In the genomic region with DNA sequence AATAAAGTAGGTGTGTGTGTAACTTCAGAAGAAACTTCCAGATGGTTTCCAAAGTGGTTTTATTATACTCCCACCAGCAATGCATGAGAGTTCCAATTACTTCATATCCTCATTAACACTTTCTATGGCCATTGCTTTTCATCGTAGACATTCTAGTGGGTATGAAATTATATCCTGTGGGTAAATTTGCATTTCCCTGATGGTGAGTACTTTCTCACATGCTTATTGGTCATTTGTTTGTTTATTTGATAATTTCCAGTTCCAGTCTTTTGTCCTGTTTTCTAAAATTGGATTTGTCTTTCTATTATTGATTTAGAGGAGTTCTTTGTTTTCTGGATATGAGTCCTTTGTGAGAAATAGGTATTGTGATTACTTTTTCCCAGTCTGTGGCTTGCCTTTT, we compare ENCODE assay signal across 1 cellular context.
TF ChIP-seq lines count a peak whose summit lies in the region.

No MANE protein-coding gene starts in this region.

TF ChIP-seq in GM12878, 131 proteins besides CTCF, POLR2A, EP300 and RAD21 (continued from another document and continues in another):
- TF ChIP-seq, protein P1, sequence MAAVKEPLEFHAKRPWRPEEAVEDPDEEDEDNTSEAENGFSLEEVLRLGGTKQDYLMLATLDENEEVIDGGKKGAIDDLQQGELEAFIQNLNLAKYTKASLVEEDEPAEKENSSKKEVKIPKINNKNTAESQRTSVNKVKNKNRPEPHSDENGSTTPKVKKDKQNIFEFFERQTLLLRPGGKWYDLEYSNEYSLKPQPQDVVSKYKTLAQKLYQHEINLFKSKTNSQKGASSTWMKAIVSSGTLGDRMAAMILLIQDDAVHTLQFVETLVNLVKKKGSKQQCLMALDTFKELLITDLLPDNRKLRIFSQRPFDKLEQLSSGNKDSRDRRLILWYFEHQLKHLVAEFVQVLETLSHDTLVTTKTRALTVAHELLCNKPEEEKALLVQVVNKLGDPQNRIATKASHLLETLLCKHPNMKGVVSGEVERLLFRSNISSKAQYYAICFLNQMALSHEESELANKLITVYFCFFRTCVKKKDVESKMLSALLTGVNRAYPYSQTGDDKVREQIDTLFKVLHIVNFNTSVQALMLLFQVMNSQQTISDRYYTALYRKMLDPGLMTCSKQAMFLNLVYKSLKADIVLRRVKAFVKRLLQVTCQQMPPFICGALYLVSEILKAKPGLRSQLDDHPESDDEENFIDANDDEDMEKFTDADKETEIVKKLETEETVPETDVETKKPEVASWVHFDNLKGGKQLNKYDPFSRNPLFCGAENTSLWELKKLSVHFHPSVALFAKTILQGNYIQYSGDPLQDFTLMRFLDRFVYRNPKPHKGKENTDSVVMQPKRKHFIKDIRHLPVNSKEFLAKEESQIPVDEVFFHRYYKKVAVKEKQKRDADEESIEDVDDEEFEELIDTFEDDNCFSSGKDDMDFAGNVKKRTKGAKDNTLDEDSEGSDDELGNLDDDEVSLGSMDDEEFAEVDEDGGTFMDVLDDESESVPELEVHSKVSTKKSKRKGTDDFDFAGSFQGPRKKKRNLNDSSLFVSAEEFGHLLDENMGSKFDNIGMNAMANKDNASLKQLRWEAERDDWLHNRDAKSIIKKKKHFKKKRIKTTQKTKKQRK (IDR thresholded peaks at IDR 0.05; ENCODE audit: low read depth, low read length), result no peak
- TF ChIP-seq ZNF24 (IDR thresholded peaks at IDR 0.05), result no peak
- no peak for TF ChIP-seq CHD2 (IDR thresholded peaks at IDR 0.05; ENCODE audit: borderline replicate concordance, low read depth, low read length)
- TF ChIP-seq, protein P2, sequence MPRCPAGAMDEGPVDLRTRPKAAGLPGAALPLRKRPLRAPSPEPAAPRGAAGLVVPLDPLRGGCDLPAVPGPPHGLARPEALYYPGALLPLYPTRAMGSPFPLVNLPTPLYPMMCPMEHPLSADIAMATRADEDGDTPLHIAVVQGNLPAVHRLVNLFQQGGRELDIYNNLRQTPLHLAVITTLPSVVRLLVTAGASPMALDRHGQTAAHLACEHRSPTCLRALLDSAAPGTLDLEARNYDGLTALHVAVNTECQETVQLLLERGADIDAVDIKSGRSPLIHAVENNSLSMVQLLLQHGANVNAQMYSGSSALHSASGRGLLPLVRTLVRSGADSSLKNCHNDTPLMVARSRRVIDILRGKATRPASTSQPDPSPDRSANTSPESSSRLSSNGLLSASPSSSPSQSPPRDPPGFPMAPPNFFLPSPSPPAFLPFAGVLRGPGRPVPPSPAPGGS (IDR thresholded peaks at IDR 0.05; ENCODE audit: borderline replicate concordance, insufficient read depth, low read depth, low read length, poor library complexity, severe bottlenecking), result no peak
- TF ChIP-seq IKZF2 (IDR thresholded peaks at IDR 0.05), result peak; percentile 73 to 77
- no peak for TF ChIP-seq ZBED1 (IDR thresholded peaks at IDR 0.05; ENCODE audit: borderline replicate concordance)
- no peak for TF ChIP-seq CEBPB (IDR thresholded peaks at IDR 0.05; ENCODE audit: borderline replicate concordance in 1 of 2, low read depth in 2 of 2, low read length in 2 of 2)
- TF ChIP-seq, protein P3, sequence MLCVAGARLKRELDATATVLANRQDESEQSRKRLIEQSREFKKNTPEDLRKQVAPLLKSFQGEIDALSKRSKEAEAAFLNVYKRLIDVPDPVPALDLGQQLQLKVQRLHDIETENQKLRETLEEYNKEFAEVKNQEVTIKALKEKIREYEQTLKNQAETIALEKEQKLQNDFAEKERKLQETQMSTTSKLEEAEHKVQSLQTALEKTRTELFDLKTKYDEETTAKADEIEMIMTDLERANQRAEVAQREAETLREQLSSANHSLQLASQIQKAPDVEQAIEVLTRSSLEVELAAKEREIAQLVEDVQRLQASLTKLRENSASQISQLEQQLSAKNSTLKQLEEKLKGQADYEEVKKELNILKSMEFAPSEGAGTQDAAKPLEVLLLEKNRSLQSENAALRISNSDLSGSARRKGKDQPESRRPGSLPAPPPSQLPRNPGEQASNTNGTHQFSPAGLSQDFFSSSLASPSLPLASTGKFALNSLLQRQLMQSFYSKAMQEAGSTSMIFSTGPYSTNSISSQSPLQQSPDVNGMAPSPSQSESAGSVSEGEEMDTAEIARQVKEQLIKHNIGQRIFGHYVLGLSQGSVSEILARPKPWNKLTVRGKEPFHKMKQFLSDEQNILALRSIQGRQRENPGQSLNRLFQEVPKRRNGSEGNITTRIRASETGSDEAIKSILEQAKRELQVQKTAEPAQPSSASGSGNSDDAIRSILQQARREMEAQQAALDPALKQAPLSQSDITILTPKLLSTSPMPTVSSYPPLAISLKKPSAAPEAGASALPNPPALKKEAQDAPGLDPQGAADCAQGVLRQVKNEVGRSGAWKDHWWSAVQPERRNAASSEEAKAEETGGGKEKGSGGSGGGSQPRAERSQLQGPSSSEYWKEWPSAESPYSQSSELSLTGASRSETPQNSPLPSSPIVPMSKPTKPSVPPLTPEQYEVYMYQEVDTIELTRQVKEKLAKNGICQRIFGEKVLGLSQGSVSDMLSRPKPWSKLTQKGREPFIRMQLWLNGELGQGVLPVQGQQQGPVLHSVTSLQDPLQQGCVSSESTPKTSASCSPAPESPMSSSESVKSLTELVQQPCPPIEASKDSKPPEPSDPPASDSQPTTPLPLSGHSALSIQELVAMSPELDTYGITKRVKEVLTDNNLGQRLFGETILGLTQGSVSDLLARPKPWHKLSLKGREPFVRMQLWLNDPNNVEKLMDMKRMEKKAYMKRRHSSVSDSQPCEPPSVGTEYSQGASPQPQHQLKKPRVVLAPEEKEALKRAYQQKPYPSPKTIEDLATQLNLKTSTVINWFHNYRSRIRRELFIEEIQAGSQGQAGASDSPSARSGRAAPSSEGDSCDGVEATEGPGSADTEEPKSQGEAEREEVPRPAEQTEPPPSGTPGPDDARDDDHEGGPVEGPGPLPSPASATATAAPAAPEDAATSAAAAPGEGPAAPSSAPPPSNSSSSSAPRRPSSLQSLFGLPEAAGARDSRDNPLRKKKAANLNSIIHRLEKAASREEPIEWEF (IDR thresholded peaks at IDR 0.05; ENCODE audit: insufficient replicate concordance, low read depth, low read length), result peak; percentile 56
- TF ChIP-seq, protein P4, sequence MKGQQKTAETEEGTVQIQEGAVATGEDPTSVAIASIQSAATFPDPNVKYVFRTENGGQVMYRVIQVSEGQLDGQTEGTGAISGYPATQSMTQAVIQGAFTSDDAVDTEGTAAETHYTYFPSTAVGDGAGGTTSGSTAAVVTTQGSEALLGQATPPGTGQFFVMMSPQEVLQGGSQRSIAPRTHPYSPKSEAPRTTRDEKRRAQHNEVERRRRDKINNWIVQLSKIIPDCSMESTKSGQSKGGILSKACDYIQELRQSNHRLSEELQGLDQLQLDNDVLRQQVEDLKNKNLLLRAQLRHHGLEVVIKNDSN (IDR thresholded peaks at IDR 0.05; ENCODE audit: borderline replicate concordance, extremely low read length, insufficient read depth, low read depth, low read length), result no peak
- TF ChIP-seq, protein P5, sequence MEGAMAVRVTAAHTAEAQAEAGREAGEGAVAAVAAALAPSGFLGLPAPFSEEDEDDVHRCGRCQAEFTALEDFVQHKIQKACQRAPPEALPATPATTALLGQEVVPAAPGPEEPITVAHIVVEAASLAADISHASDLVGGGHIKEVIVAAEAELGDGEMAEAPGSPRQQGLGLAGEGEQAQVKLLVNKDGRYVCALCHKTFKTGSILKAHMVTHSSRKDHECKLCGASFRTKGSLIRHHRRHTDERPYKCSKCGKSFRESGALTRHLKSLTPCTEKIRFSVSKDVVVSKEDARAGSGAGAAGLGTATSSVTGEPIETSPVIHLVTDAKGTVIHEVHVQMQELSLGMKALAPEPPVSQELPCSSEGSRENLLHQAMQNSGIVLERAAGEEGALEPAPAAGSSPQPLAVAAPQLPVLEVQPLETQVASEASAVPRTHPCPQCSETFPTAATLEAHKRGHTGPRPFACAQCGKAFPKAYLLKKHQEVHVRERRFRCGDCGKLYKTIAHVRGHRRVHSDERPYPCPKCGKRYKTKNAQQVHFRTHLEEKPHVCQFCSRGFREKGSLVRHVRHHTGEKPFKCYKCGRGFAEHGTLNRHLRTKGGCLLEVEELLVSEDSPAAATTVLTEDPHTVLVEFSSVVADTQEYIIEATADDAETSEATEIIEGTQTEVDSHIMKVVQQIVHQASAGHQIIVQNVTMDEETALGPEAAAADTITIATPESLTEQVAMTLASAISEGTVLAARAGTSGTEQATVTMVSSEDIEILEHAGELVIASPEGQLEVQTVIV (IDR thresholded peaks at IDR 0.05; ENCODE audit: borderline replicate concordance, partially characterized antibody), result no peak
- peak; percentile 29 for TF ChIP-seq DPF2 (IDR thresholded peaks at IDR 0.05)
- TF ChIP-seq, protein P6, sequence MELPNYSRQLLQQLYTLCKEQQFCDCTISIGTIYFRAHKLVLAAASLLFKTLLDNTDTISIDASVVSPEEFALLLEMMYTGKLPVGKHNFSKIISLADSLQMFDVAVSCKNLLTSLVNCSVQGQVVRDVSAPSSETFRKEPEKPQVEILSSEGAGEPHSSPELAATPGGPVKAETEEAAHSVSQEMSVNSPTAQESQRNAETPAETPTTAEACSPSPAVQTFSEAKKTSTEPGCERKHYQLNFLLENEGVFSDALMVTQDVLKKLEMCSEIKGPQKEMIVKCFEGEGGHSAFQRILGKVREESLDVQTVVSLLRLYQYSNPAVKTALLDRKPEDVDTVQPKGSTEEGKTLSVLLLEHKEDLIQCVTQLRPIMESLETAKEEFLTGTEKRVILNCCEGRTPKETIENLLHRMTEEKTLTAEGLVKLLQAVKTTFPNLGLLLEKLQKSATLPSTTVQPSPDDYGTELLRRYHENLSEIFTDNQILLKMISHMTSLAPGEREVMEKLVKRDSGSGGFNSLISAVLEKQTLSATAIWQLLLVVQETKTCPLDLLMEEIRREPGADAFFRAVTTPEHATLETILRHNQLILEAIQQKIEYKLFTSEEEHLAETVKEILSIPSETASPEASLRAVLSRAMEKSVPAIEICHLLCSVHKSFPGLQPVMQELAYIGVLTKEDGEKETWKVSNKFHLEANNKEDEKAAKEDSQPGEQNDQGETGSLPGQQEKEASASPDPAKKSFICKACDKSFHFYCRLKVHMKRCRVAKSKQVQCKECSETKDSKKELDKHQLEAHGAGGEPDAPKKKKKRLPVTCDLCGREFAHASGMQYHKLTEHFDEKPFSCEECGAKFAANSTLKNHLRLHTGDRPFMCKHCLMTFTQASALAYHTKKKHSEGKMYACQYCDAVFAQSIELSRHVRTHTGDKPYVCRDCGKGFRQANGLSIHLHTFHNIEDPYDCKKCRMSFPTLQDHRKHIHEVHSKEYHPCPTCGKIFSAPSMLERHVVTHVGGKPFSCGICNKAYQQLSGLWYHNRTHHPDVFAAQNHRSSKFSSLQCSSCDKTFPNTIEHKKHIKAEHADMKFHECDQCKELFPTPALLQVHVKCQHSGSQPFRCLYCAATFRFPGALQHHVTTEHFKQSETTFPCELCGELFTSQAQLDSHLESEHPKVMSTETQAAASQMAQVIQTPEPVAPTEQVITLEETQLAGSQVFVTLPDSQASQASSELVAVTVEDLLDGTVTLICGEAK (IDR thresholded peaks at IDR 0.05; ENCODE audit: borderline replicate concordance), result no peak
- no peak for TF ChIP-seq NFXL1 (IDR thresholded peaks at IDR 0.05; ENCODE audit: borderline replicate concordance)
- TF ChIP-seq ATF7 (IDR thresholded peaks at IDR 0.05; ENCODE audit: low read depth), result peak; percentile 60; the same call in 1 of the 2 replicates
- TF ChIP-seq, protein P7, sequence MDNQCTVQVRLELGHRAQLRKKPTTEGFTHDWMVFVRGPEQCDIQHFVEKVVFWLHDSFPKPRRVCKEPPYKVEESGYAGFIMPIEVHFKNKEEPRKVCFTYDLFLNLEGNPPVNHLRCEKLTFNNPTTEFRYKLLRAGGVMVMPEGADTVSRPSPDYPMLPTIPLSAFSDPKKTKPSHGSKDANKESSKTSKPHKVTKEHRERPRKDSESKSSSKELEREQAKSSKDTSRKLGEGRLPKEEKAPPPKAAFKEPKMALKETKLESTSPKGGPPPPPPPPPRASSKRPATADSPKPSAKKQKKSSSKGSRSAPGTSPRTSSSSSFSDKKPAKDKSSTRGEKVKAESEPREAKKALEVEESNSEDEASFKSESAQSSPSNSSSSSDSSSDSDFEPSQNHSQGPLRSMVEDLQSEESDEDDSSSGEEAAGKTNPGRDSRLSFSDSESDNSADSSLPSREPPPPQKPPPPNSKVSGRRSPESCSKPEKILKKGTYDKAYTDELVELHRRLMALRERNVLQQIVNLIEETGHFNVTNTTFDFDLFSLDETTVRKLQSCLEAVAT (IDR thresholded peaks at IDR 0.05), result 0 out of 2 replicates have a peak, but pooled peaks have one; percentile 24
- TF ChIP-seq CBX3 (IDR thresholded peaks at IDR 0.05; ENCODE audit: borderline replicate concordance, low read depth), result no peak
- TF ChIP-seq CHD4 (IDR thresholded peaks at IDR 0.05), result no peak
- no peak for TF ChIP-seq GATAD2B (conservative IDR thresholded peaks at IDR 0.05; ENCODE audit: low read depth)
- TF ChIP-seq, protein P8, sequence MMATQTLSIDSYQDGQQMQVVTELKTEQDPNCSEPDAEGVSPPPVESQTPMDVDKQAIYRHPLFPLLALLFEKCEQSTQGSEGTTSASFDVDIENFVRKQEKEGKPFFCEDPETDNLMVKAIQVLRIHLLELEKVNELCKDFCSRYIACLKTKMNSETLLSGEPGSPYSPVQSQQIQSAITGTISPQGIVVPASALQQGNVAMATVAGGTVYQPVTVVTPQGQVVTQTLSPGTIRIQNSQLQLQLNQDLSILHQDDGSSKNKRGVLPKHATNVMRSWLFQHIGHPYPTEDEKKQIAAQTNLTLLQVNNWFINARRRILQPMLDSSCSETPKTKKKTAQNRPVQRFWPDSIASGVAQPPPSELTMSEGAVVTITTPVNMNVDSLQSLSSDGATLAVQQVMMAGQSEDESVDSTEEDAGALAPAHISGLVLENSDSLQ (IDR thresholded peaks at IDR 0.05), result no peak
- TF ChIP-seq, protein P9, sequence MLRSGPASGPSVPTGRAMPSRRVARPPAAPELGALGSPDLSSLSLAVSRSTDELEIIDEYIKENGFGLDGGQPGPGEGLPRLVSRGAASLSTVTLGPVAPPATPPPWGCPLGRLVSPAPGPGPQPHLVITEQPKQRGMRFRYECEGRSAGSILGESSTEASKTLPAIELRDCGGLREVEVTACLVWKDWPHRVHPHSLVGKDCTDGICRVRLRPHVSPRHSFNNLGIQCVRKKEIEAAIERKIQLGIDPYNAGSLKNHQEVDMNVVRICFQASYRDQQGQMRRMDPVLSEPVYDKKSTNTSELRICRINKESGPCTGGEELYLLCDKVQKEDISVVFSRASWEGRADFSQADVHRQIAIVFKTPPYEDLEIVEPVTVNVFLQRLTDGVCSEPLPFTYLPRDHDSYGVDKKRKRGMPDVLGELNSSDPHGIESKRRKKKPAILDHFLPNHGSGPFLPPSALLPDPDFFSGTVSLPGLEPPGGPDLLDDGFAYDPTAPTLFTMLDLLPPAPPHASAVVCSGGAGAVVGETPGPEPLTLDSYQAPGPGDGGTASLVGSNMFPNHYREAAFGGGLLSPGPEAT (IDR thresholded peaks at IDR 0.05; ENCODE audit: low read depth), result peak; percentile 50; the same call in 1 of the 2 replicates
